ENCODE assay signal across 14 cellular contexts in the genomic region with DNA sequence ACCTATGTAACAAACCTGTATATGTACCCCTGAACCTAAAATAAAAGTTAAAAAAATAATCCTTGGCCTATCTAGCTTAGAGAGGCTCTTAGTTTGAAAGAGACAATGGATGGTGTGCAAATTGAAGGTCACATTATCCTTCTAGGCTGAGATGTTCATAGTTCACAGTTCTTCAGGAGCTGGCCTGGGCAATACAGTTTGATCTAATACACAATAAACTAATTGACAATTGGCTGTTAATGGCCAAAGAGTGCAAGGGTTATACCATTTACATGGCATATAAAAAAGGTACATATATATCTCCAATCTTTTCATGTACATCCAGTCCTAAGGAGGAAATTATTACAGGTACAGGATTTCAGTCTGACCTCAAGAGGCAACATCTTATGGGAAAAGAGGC.
"Had no signal": no experiment of that assay in that cellular context is flagged by ENCODE, and none has a peak within 500 bp of the region (broad histone marks: within the 10 kb centered on the region; RNA-seq: fewer than 3 reads in every experiment).

No MANE protein-coding gene starts in this region.

- DNase-seq: activated CD4-positive, alpha-beta T cell treated with anti-CD3 and anti-CD28 coated beads, Interleukin-2, amount 10 ng/mL, durations not matched to agents 7 days and 5 days; activated naive CD4-positive, alpha-beta T cell treated with Interleukin-2 at 50 U/mL for 16 hours; foreskin melanocyte; glutamatergic neuron; naive thymus-derived CD8-positive, alpha-beta T cell; sigmoid colon; stimulated activated CD8-positive, alpha-beta memory T cell treated with anti-CD3 and anti-CD28 coated beads, Interleukin-4, amount 100 ng/mL, for 48 hours; stomach; T-helper 1 cell; T-helper 9 cell had no signal

- H3K9me3 ChIP-seq: ascending aorta, sigmoid colon, stomach had no signal

- H3K36me3 Mint-ChIP-seq: type B pancreatic cell had no signal

- H3K4me1 ChIP-seq: parathyroid adenoma, sigmoid colon, stomach had no signal

- H3K4me3 ChIP-seq: ascending aorta, coronary artery, sigmoid colon, stomach had no signal

- H3K36me3 ChIP-seq: ascending aorta, sigmoid colon, stomach had no signal

- ATAC-seq: naive thymus-derived CD8-positive, alpha-beta T cell had no signal

- H3K4me3 Mint-ChIP-seq: activated CD4-positive, alpha-beta T cell treated with anti-CD3 and anti-CD28 coated beads, Interleukin-2, amount 10 ng/mL, durations not matched to agents 7 days and 5 days; naive thymus-derived CD8-positive, alpha-beta T cell; type B pancreatic cell had no signal

- H3K9me3 Mint-ChIP-seq: type B pancreatic cell had no signal

- H3K27ac Mint-ChIP-seq: type B pancreatic cell had no signal

- H3K27me3 Mint-ChIP-seq: activated CD4-positive, alpha-beta T cell treated with anti-CD3 and anti-CD28 coated beads, Interleukin-2, amount 10 ng/mL, durations not matched to agents 7 days and 5 days; naive thymus-derived CD8-positive, alpha-beta T cell had no signal
